ENCODE assay signal across 17 cellular contexts in the genomic region with DNA sequence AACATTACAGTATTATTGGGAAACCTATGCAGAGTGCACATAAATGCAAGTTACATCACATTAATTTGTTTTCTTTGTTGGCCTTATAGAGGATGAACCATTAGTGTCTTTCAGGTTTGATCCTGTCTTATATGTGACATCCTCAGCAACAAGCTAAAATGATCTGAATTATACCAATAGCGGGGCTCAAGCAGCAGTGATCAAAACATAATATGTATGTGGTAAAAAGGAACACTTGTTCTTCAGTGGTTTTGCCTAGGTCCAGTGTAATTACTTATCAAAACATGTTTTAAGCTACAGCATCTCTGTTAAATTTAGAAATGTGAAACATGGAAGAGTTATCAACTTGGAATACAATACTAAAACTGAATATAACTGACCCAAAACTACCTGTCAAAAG. TPM values are rescaled to one million over a fixed set of nuclear protein-coding genes. Genes with fewer than 3 reads are reported as not detected.
DNase-seq lines count a peak whose midpoint lies in the region; ATAC-seq and TF ChIP-seq lines count a peak whose summit lies in the region.
"Had no signal": no experiment of that assay in that cellular context is flagged by ENCODE, and none has a peak within 500 bp of the region (broad histone marks: within the 10 kb centered on the region; RNA-seq: fewer than 3 reads in every experiment).

No MANE protein-coding gene starts in this region.

- H3K36me3 Mint-ChIP-seq in activated naive CD4-positive, alpha-beta T cell treated with anti-CD3 and anti-CD28 coated beads, Interleukin-2, amount 50 U/mL, for 24 hours, result peaks cover 4% of the 10 kb centered on the region
- H3K36me3 Mint-ChIP-seq in activated CD8-positive, alpha-beta T cell treated with anti-CD3 and anti-CD28 coated beads, Interleukin-2, amount 10 ng/mL, durations not matched to agents 7 days and 5 days (ENCODE audit: low read depth), result peaks cover 58% of the 10 kb centered on the region

- H3K4me3 Mint-ChIP-seq in activated naive CD4-positive, alpha-beta T cell treated with anti-CD3 and anti-CD28 coated beads, Interleukin-2, amount 50 U/mL, for 24 hours, result no peak overlapping the region
- no peak overlapping the region for H3K4me3 Mint-ChIP-seq in activated CD8-positive, alpha-beta T cell treated with anti-CD3 and anti-CD28 coated beads, Interleukin-2, amount 10 ng/mL, durations not matched to agents 7 days and 5 days
- H3K4me3 Mint-ChIP-seq: H9 had no signal

- no peaks in the 10 kb centered on the region for H3K9me2 ChIP-seq in MM.1S (replicated peaks; ENCODE audit: insufficient read depth, low read length)

- H2AFZ ChIP-seq in MM.1S (ENCODE audit: low read length), result no peak overlapping the region
- H2AFZ ChIP-seq in smooth muscle cell (ENCODE audit: low read depth), result no peak overlapping the region

- H3K27me3 Mint-ChIP-seq in activated naive CD4-positive, alpha-beta T cell treated with anti-CD3 and anti-CD28 coated beads, Interleukin-2, amount 50 U/mL, for 24 hours, result no peaks in the 10 kb centered on the region
- H3K27me3 Mint-ChIP-seq in activated CD8-positive, alpha-beta T cell treated with anti-CD3 and anti-CD28 coated beads, Interleukin-2, amount 10 ng/mL, durations not matched to agents 7 days and 5 days (ENCODE audit: low read depth), result no peaks in the 10 kb centered on the region

- WGBS in smooth muscle cell (ENCODE audit: low lambda C conversion rate), result 61% methylated on average over 1 of the region's 1 CpG

- H3K4me3 ChIP-seq in MM.1S (ENCODE audit: low read length), result no peak overlapping the region
- no peak overlapping the region for H3K4me3 ChIP-seq in smooth muscle cell
- H3K4me3 ChIP-seq: GM12878 had no signal

- no peaks in the 10 kb centered on the region for H3K9me3 ChIP-seq in MM.1S (replicated peaks; ENCODE audit: insufficient read depth, low read length)
- H3K9me3 ChIP-seq in smooth muscle cell (replicated peaks; ENCODE audit: low read depth), result no peaks in the 10 kb centered on the region

- H3K36me3 ChIP-seq in MM.1S (replicated peaks; ENCODE audit: insufficient read depth, low read length) (no peaks in the 10 kb centered on the region), smooth muscle cell (ENCODE audit: low read depth) (peaks cover 5% of the 10 kb centered on the region)

- H3F3A ChIP-seq in MM.1S (ENCODE audit: insufficient read depth, low read length) (peaks cover 18% of the 10 kb centered on the region; the same call in 1 of the 2 replicates), smooth muscle cell (ENCODE audit: low read depth) (peaks cover 19% of the 10 kb centered on the region)

- POLR2A ChIA-PET in activated CD8-positive, alpha-beta T cell treated with anti-CD3 and anti-CD28 coated beads, Interleukin-2, amount 10 ng/mL, durations not matched to agents 7 days and 5 days (lab: Charles Lee), result interaction anchor here (0.6 to 1.6 kb wide), 2 partner anchors 10 to 16 kb away, joined by 3 read pairs; no protein-coding TSS in a partner anchor

- H3K9me3 Mint-ChIP-seq in activated naive CD4-positive, alpha-beta T cell treated with anti-CD3 and anti-CD28 coated beads, Interleukin-2, amount 50 U/mL, for 24 hours, result no peaks in the 10 kb centered on the region
- no peaks in the 10 kb centered on the region for H3K9me3 Mint-ChIP-seq in activated CD8-positive, alpha-beta T cell treated with anti-CD3 and anti-CD28 coated beads, Interleukin-2, amount 10 ng/mL, durations not matched to agents 7 days and 5 days (ENCODE audit: insufficient read depth)

- H3K27me3 ChIP-seq in MM.1S (replicated peaks; ENCODE audit: insufficient read depth, low read length) (no peaks in the 10 kb centered on the region), smooth muscle cell (ENCODE audit: low read depth) (no peaks in the 10 kb centered on the region)

- no peak for TF ChIP-seq CTCF in MM.1S (IDR thresholded peaks at IDR 0.05; ENCODE audit: low read length)
- no peak for TF ChIP-seq CTCF in smooth muscle cell (IDR thresholded peaks at IDR 0.05; ENCODE audit: borderline replicate concordance, insufficient read depth, poor library complexity, severe bottlenecking)

- ATAC-seq in activated CD8-positive, alpha-beta T cell treated with anti-CD3 and anti-CD28 coated beads, Interleukin-2, amount 10 ng/mL, durations not matched to agents 7 days and 5 days, result no peak

- H3K79me2 ChIP-seq in MM.1S (ENCODE audit: low read length), result peaks cover 13% of the 10 kb centered on the region
- H3K79me2 ChIP-seq in smooth muscle cell (ENCODE audit: low read depth), result no peaks in the 10 kb centered on the region

- H3K4me1 ChIP-seq in MM.1S (ENCODE audit: low read length) (peaks cover 26% of the 10 kb centered on the region), smooth muscle cell (ENCODE audit: low read depth) (no peaks in the 10 kb centered on the region)

- H4K20me1 ChIP-seq in MM.1S (ENCODE audit: insufficient read depth, low read length) (no peaks in the 10 kb centered on the region), smooth muscle cell (ENCODE audit: low read depth) (peaks cover 59% of the 10 kb centered on the region)

- H3K4me1 Mint-ChIP-seq in activated naive CD4-positive, alpha-beta T cell treated with anti-CD3 and anti-CD28 coated beads, Interleukin-2, amount 50 U/mL, for 24 hours, result peaks cover 18% of the 10 kb centered on the region
- H3K4me1 Mint-ChIP-seq in activated CD8-positive, alpha-beta T cell treated with anti-CD3 and anti-CD28 coated beads, Interleukin-2, amount 10 ng/mL, durations not matched to agents 7 days and 5 days (ENCODE audit: low read depth), result peaks cover 1% of the 10 kb centered on the region
- H3K4me1 Mint-ChIP-seq: H9 had no signal

- no peak overlapping the region for H3K9ac ChIP-seq in MM.1S (ENCODE audit: low read length)
- H3K9ac ChIP-seq in smooth muscle cell (ENCODE audit: low read depth), result no peak overlapping the region

- H3K27ac ChIP-seq in MM.1S (ENCODE audit: low read length) (peak overlapping the region; percentile 32; the same call in 1 of the 2 replicates), smooth muscle cell (ENCODE audit: low read depth) (peak overlapping the region; percentile 38)

- H3K27ac Mint-ChIP-seq in activated naive CD4-positive, alpha-beta T cell treated with anti-CD3 and anti-CD28 coated beads, Interleukin-2, amount 50 U/mL, for 24 hours, result peak overlapping the region; percentile 51
- H3K27ac Mint-ChIP-seq in activated CD8-positive, alpha-beta T cell treated with anti-CD3 and anti-CD28 coated beads, Interleukin-2, amount 10 ng/mL, durations not matched to agents 7 days and 5 days, result peak overlapping the region; percentile 30

- DNase-seq in activated naive CD4-positive, alpha-beta T cell treated with Interleukin-2 at 50 U/mL for 16 hours, result no peak
- DNase-seq in MM.1S, result no peak
- no peak for DNase-seq in activated CD8-positive, alpha-beta T cell treated with anti-CD3 and anti-CD28 coated beads, Interleukin-2, amount 10 ng/mL, durations not matched to agents 7 days and 5 days
- no peak for DNase-seq in smooth muscle cell (lab: John Stamatoyannopoulos, UW; ENCODE audit: unreplicated experiment)
- no peak for DNase-seq in NCI-H1105 (lab: John Stamatoyannopoulos, UW)
- no peak for DNase-seq in superior temporal gyrus (ENCODE audit: extremely low spot score)
- DNase-seq: AML-193, Calu3, DMS79, H9, Kasumi-1, NCI-H1436, NCI-H2029 treated with DMSO at 0.1 percent for 48 hours, NCI-H510A, NCI-H82 had no signal

- H3K4me2 ChIP-seq in MM.1S (ENCODE audit: low read depth, low read length) (no peak overlapping the region), smooth muscle cell (no peak overlapping the region)

- CTCF ChIA-PET in activated CD8-positive, alpha-beta T cell treated with anti-CD3 and anti-CD28 coated beads, Interleukin-2, amount 10 ng/mL, durations not matched to agents 7 days and 5 days (lab: Charles Lee), result no interaction called here

RNA-seq across cellular contexts. Expression of a gene that starts 9.1 kb away (rescaled TPM):
- 10 to 100 TPM; 16.6 to 19.0 TPM for total RNA-seq in activated CD8-positive, alpha-beta T cell treated with anti-CD3 and anti-CD28 coated beads, Interleukin-2, amount 10 ng/mL, durations not matched to agents 7 days and 5 days
- 27.7 and 28.8 TPM in 2 replicates for total RNA-seq in smooth muscle cell
- 12.3 and 15.9 TPM in 2 replicates for polyA plus RNA-seq in smooth muscle cell

RNA-seq across cellular contexts. Expression of a gene that starts 26.3 kb away (rescaled TPM):
- 1,000 to 10,000 TPM; 1,137 to 1,152 TPM for total RNA-seq in activated CD8-positive, alpha-beta T cell treated with anti-CD3 and anti-CD28 coated beads, Interleukin-2, amount 10 ng/mL, durations not matched to agents 7 days and 5 days
- total RNA-seq in smooth muscle cell, result 460 and 608 TPM in 2 replicates
- 735 and 807 TPM in 2 replicates for polyA plus RNA-seq in smooth muscle cell
